Comparison of ENCODE assay signal across 1 cellular context in the genomic region with DNA sequence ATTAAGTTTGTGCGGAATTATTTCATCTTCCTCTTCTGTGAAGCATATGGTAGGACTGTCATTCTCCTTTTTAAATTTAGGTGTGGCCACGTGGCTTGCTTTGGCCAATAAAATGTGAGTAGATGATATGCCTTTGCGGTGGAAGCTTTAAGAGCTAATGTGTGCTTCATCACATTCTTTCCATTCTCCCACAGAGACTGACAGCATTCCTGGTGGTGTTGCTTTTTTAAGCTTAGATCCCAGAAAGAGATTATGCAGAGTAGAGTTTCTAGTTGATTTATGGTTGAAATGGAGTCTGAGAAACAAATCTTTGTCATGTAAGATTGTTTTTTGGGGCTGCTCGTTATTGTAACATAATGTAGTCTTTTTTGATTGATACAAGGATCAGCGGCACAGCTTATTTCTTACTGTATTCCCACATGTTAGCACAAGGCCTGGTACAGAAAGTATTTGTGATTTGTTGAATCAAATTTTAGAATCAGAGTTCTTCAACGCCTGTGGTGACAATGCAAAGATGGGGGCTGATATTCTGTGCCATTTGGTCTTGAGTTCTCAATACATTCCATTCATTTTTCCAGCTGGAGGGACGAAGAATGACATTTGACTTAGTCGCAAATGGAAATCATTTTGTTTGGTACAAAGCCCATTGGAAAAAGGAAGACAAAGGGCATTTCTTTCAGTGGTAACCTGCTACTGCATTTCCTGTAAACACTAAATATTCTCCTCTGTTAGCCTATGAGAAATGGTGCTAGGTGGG.
TF ChIP-seq lines count a peak whose summit lies in the region.

No MANE protein-coding gene starts in this region.

TF ChIP-seq in SK-N-SH, 30 proteins besides CTCF, POLR2A, EP300 and RAD21 (continued from another document):
- TF ChIP-seq, protein P1, sequence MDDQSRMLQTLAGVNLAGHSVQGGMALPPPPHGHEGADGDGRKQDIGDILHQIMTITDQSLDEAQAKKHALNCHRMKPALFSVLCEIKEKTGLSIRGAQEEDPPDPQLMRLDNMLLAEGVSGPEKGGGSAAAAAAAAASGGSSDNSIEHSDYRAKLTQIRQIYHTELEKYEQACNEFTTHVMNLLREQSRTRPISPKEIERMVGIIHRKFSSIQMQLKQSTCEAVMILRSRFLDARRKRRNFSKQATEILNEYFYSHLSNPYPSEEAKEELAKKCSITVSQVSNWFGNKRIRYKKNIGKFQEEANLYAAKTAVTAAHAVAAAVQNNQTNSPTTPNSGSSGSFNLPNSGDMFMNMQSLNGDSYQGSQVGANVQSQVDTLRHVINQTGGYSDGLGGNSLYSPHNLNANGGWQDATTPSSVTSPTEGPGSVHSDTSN (IDR thresholded peaks at IDR 0.05): peak; percentile 85
- TF ChIP-seq ELF1 (IDR thresholded peaks at IDR 0.05) (no peak), JUND (IDR thresholded peaks at IDR 0.05) (peak; percentile 57; the same call in 1 of the 2 replicates), RXRA (IDR thresholded peaks at IDR 0.05; ENCODE audit: borderline replicate concordance, low read depth) (no peak), GABPA (IDR thresholded peaks at IDR 0.05; ENCODE audit: low read depth) (no peak)
